Comparison of ENCODE assay signal across 8 cellular contexts in the genomic region with DNA sequence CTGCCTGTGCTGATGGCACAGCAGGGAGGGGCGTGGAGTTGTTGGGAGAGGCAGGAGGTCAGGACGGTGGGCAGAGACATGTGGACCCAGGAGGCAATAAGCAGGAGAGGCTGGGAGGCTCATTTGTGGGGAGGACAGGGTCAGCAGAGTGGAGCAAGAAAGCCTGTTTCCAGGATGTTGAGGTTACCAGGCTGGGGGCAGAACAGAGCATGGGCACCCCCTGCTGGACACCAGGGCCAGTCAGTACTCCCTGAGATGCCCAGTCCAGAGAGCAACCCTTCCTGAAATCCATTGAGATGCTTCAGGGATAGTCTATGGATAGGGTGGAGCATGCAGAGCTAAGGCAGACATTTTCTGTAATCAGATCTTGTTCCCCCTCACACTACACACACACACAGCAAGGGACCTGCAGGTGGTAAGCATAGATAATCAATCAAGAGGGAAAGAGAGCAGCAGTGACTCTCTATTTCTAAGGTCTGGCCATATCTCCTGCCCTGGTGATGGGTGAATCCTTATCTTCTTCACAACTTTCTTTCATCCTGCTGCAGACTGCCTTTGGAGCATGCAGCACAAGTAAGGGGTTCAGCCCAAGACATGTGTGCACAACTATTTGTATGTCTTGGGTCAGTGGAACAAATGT. TPM values are rescaled to one million over a fixed set of nuclear protein-coding genes. Genes with fewer than 3 reads are reported as not detected.
DNase-seq lines count a peak whose midpoint lies in the region; ATAC-seq and TF ChIP-seq lines count a peak whose summit lies in the region.

No MANE protein-coding gene starts in this region.

- H3K27me3 Mint-ChIP-seq in MCF 10A (ENCODE audit: insufficient read depth, unreplicated experiment), result no peaks in the 10 kb centered on the region
- peaks cover 5 to 14% of the 10 kb centered on the region in 2 donors for H3K27me3 Mint-ChIP-seq in T-cell

- POLR2A ChIA-PET in AG04450 (lab: Yijun Ruan, JAX) (no interaction called here), MCF 10A (lab: Yijun Ruan, JAX) (no interaction called here), T-cell (lab: Charles Lee) (no interaction called here)

- DNase-seq in AG04450 (ENCODE audit: low read depth, low spot score), result peak; percentile 36
- DNase-seq in GM12865 (ENCODE audit: low read depth), result peak; percentile 47
- DNase-seq in NCI-H446 treated with DMSO at 0.1 percent for 48 hours (lab: John Stamatoyannopoulos, UW), result peak; percentile 40
- peak; percentile 55 for DNase-seq in MCF 10A (ENCODE audit: unreplicated experiment)
- peak; percentile 63 for DNase-seq in inferior parietal cortex (ENCODE audit: extremely low spot score)
- DNase-seq in stimulated activated CD4-positive, alpha-beta T cell treated with anti-CD3 and anti-CD28 coated beads, Interleukin-4, amount 100 ng/mL, for 24 hours, result peak; percentile 14
- DNase-seq in T-cell, result no peak

- BruUV-seq in MCF 10A (replicated peaks; lab: Mats Ljungman, UMichigan), result no TSS peak

- TF ChIP-seq CTCF in AG04450 (IDR thresholded peaks at IDR 0.05; ENCODE audit: low read depth, low read length) (peak; percentile 93), GM12865 (IDR thresholded peaks at IDR 0.05; ENCODE audit: insufficient read depth, low read depth, low read length, missing control alignments) (peak; percentile 56), MCF 10A (IDR thresholded peaks at IDR 0.05; ENCODE audit: unreplicated experiment) (peak; percentile 67)

- H3K4me3 ChIP-seq in AG04450 (ENCODE audit: low read depth, low read length), result no peak overlapping the region
- H3K4me3 ChIP-seq in GM12865 (ENCODE audit: low read depth, low read length), result no peak overlapping the region

- H3K4me1 Mint-ChIP-seq in MCF 10A (ENCODE audit: insufficient read depth, unreplicated experiment), result no peaks in the 10 kb centered on the region
- no peaks in the 10 kb centered on the region for H3K4me1 Mint-ChIP-seq in T-cell

- H3K9me3 Mint-ChIP-seq in MCF 10A (ENCODE audit: unreplicated experiment) (no peaks in the 10 kb centered on the region), T-cell (no peaks in the 10 kb centered on the region)

- no peaks in the 10 kb centered on the region for H3K36me3 Mint-ChIP-seq in MCF 10A (ENCODE audit: insufficient read depth, unreplicated experiment)
- H3K36me3 Mint-ChIP-seq in T-cell, result no peaks in the 10 kb centered on the region

- intact Hi-C loops in MCF 10A (cut with micrococcal nuclease), result loop anchor here (1.0 kb wide), 2 partner anchors 515 to 530 kb away; no protein-coding TSS in a partner anchor

- no peak overlapping the region for H3K27ac ChIP-seq in AG04450 (ENCODE audit: low read depth, low read length)

- no peak overlapping the region for H3K27ac Mint-ChIP-seq in MCF 10A (ENCODE audit: low read depth, unreplicated experiment)
- H3K27ac Mint-ChIP-seq in T-cell, result no peak overlapping the region

- CTCF ChIA-PET in AG04450 (lab: Charles Lee), result interaction anchor here (0.6 to 10.9 kb wide), 18 partner anchors 10 to 530 kb away, joined by 3 to 180 read pairs (median 4); a partner anchor contains a TSS
- CTCF ChIA-PET in MCF 10A (lab: Yijun Ruan, JAX), result interaction anchor here (0.5 to 6.5 kb wide), 23 partner anchors 11 to 590 kb away, joined by 3 to 88 read pairs (median 4); no protein-coding TSS in a partner anchor
- CTCF ChIA-PET in T-cell (lab: Charles Lee), result no interaction called here

- ATAC-seq in T-cell (replicated peaks in 1 of 4), result no peak
- ATAC-seq in HG02852 (IDR thresholded peaks at IDR 0.05; ENCODE audit: unreplicated experiment), result no peak

- H3K9me3 ChIP-seq in AG04450 (ENCODE audit: control insufficient read depth, insufficient read depth, low read length), result no peaks in the 10 kb centered on the region

- no peak overlapping the region for H3K4me3 Mint-ChIP-seq in MCF 10A (ENCODE audit: unreplicated experiment)
- no peak overlapping the region for H3K4me3 Mint-ChIP-seq in T-cell

- no peaks in the 10 kb centered on the region for H3K27me3 ChIP-seq in AG04450 (ENCODE audit: control insufficient read depth, insufficient read depth, low read length)

RNA-seq across cellular contexts. Expression of a gene that starts 41.7 kb away (rescaled TPM):
- 6.1 and 7.6 TPM in 2 replicates for polyA plus RNA-seq in AG04450 (2011; rRNA removed)
- 14.5 and 16.3 TPM in 2 replicates for polyA minus RNA-seq in AG04450 (2011; rRNA and poly(A)+ RNA removed)
- total RNA-seq in MCF 10A (2022) (4.9 and 5.3 TPM in 2 replicates), T-cell (1 to 10 TPM; 1.1 to 2.1 (median 1.2) TPM)

Comparison
In these comparisons a context has a peak if more than half of its experiments do, and no peak if none do; other contexts are left out.
1. DNase-seq: peak in AG04450 (single experiment), GM12865 (single experiment), NCI-H446 treated with DMSO at 0.1 percent for 48 hours (single experiment), MCF 10A (single experiment), inferior parietal cortex (single experiment) and stimulated activated CD4-positive, alpha-beta T cell treated with anti-CD3 and anti-CD28 coated beads, Interleukin-4, amount 100 ng/mL, for 24 hours (single experiment); none in T-cell (0 of 34).
2. CTCF ChIA-PET loops: an anchor here in AG04450 (0.6 to 10.9 kb wide) and MCF 10A (0.5 to 6.5 kb wide); none called in T-cell.
3. Peak in every context shown above with its lines, with median percentiles within 50 percentile points of each other: CTCF ChIP-seq.